In the genomic region with DNA sequence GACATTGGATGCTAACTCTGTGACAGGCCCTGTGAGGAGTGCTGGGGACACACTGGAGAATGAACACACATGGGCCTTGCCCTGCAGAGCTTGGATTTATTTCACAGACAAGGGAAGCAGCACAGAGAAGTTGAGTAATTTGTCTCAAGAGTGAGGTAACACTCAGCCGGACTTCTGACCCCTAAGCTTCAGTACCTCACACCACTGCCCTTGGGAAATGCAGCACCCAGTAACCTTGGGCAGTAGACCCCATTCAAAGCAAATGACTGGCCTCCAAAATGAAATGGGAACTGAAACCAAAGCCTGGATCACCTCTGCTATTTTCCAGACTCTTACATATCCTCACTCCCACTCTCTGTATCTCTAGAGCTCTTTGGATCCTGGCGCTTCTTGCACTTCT, we compare ENCODE assay signal across 1 cellular context.
TF ChIP-seq lines count a peak whose summit lies in the region.

No MANE protein-coding gene starts in this region.

TF ChIP-seq in HepG2, 621 proteins besides CTCF, POLR2A, EP300 and RAD21 (continued from another document and continues in another):
- TF ChIP-seq ARID4A (CRISPR knock-in tag; IDR thresholded peaks at IDR 0.05; ENCODE audit: borderline replicate concordance) (peak; percentile 58; the same call in 1 of the 2 replicates), GTF2F1 (IDR thresholded peaks at IDR 0.05; ENCODE audit: low read length) (no peak), EED (CRISPR knock-in tag; IDR thresholded peaks at IDR 0.05) (no peak), SNAPC5 (CRISPR knock-in tag; IDR thresholded peaks at IDR 0.05; ENCODE audit: borderline replicate concordance) (no peak), YEATS2 (CRISPR knock-in tag; IDR thresholded peaks at IDR 0.05; ENCODE audit: borderline replicate concordance) (no peak), PHF8 (CRISPR knock-in tag; IDR thresholded peaks at IDR 0.05) (no peak), ZNF224 (CRISPR knock-in tag; IDR thresholded peaks at IDR 0.05) (0 out of 2 replicates have a peak, but pooled peaks have one; percentile 42), ZNF598 (CRISPR knock-in tag; IDR thresholded peaks at IDR 0.05; ENCODE audit: borderline replicate concordance) (no peak), THAP7 (CRISPR knock-in tag; IDR thresholded peaks at IDR 0.05) (no peak), FOXA3 (CRISPR knock-in tag; IDR thresholded peaks at IDR 0.05) (no peak), ZNF879 (CRISPR knock-in tag; IDR thresholded peaks at IDR 0.05) (no peak), KDM6A (CRISPR knock-in tag; IDR thresholded peaks at IDR 0.05; ENCODE audit: low read depth) (0 out of 2 replicates have a peak, but pooled peaks have one; percentile 30), ZFY (CRISPR knock-in tag; IDR thresholded peaks at IDR 0.05) (peak; percentile 29; the same call in 1 of the 2 replicates), ZNF546 (CRISPR knock-in tag; conservative IDR thresholded peaks at IDR 0.05) (no peak), SAP130 (CRISPR knock-in tag; IDR thresholded peaks at IDR 0.05; ENCODE audit: low read depth) (peak; percentile 24; the same call in 1 of the 2 replicates), KLF13 (CRISPR knock-in tag; IDR thresholded peaks at IDR 0.05) (no peak), TAF15 (IDR thresholded peaks at IDR 0.05; ENCODE audit: low read depth, low read length, poor library complexity, severe bottlenecking) (no peak), FOSL1 (CRISPR knock-in tag; IDR thresholded peaks at IDR 0.05; ENCODE audit: borderline replicate concordance) (no peak), MEIS2 (CRISPR knock-in tag; IDR thresholded peaks at IDR 0.05) (no peak), ZNF781 (CRISPR knock-in tag; IDR thresholded peaks at IDR 0.05; ENCODE audit: borderline replicate concordance, not compliant biosample characterization) (no peak), KLF15 (CRISPR knock-in tag; IDR thresholded peaks at IDR 0.05; ENCODE audit: borderline replicate concordance) (no peak), ZNF446 (CRISPR knock-in tag; IDR thresholded peaks at IDR 0.05) (no peak), TBX3 (IDR thresholded peaks at IDR 0.05; ENCODE audit: borderline replicate concordance) (no peak), NKX3-1 (CRISPR knock-in tag; IDR thresholded peaks at IDR 0.05) (no peak), MAFG (CRISPR knock-in tag; IDR thresholded peaks at IDR 0.05) (no peak), ZNF777 (CRISPR knock-in tag; IDR thresholded peaks at IDR 0.05) (no peak), ZNF20 (CRISPR knock-in tag; IDR thresholded peaks at IDR 0.05) (no peak), JARID2 (CRISPR knock-in tag; IDR thresholded peaks at IDR 0.05; ENCODE audit: insufficient replicate concordance) (no peak), TMF1 (CRISPR knock-in tag; IDR thresholded peaks at IDR 0.05; ENCODE audit: low read depth) (no peak), ZNF121 (CRISPR knock-in tag; IDR thresholded peaks at IDR 0.05) (no peak), ZNF614 (CRISPR knock-in tag; IDR thresholded peaks at IDR 0.05; ENCODE audit: borderline replicate concordance) (no peak), ZNF784 (CRISPR knock-in tag; IDR thresholded peaks at IDR 0.05; ENCODE audit: borderline replicate concordance) (no peak), HNF1B (CRISPR knock-in tag; IDR thresholded peaks at IDR 0.05) (peak; percentile 48; the same call in 1 of the 2 replicates), THYN1 (CRISPR knock-in tag; IDR thresholded peaks at IDR 0.05; ENCODE audit: borderline replicate concordance, low read depth) (no peak), REPIN1 (CRISPR knock-in tag; IDR thresholded peaks at IDR 0.05; ENCODE audit: borderline replicate concordance, low read depth) (0 out of 2 replicates have a peak, but pooled peaks have one; percentile 73), ZSCAN30 (CRISPR knock-in tag; IDR thresholded peaks at IDR 0.05) (no peak), STAT5B (CRISPR knock-in tag; IDR thresholded peaks at IDR 0.05) (no peak), ZEB1 (IDR thresholded peaks at IDR 0.05; ENCODE audit: insufficient replicate concordance, low read depth) (peak; percentile 28), MATR3 (CRISPR knock-in tag; IDR thresholded peaks at IDR 0.05) (no peak), CBX2 (IDR thresholded peaks at IDR 0.05; ENCODE audit: low read depth, low read length) (no peak), CBX2 (CRISPR knock-in tag; IDR thresholded peaks at IDR 0.05; ENCODE audit: low read depth) (no peak), HHEX (CRISPR knock-in tag; IDR thresholded peaks at IDR 0.05) (no peak), MED13 (CRISPR knock-in tag; IDR thresholded peaks at IDR 0.05) (no peak), RELA (CRISPR knock-in tag; IDR thresholded peaks at IDR 0.05) (no peak), TBL1XR1 (IDR thresholded peaks at IDR 0.05; ENCODE audit: borderline replicate concordance, low read length, partially characterized antibody) (no peak), ZFX (CRISPR knock-in tag; IDR thresholded peaks at IDR 0.05; ENCODE audit: low read depth) (peak; percentile 37; the same call in 1 of the 2 replicates), ZFP36L2 (CRISPR knock-in tag; IDR thresholded peaks at IDR 0.05) (no peak), IKZF4 (CRISPR knock-in tag; IDR thresholded peaks at IDR 0.05; ENCODE audit: borderline replicate concordance, low read depth, not compliant biosample characterization) (no peak), ZNF616 (CRISPR knock-in tag; IDR thresholded peaks at IDR 0.05; ENCODE audit: low read depth) (no peak), ONECUT2 (CRISPR knock-in tag; IDR thresholded peaks at IDR 0.05) (no peak), FOXO4 (CRISPR knock-in tag; conservative IDR thresholded peaks at IDR 0.05) (no peak), MED1 (CRISPR knock-in tag; IDR thresholded peaks at IDR 0.05) (peak; percentile 51; the same call in 1 of the 2 replicates), SAFB2 (CRISPR knock-in tag; IDR thresholded peaks at IDR 0.05; ENCODE audit: borderline replicate concordance, low read depth) (no peak), ZNF350 (CRISPR knock-in tag; IDR thresholded peaks at IDR 0.05; ENCODE audit: borderline replicate concordance, low read depth) (no peak), HOXA7 (CRISPR knock-in tag; IDR thresholded peaks at IDR 0.05) (no peak)
- TF ChIP-seq, protein P1, sequence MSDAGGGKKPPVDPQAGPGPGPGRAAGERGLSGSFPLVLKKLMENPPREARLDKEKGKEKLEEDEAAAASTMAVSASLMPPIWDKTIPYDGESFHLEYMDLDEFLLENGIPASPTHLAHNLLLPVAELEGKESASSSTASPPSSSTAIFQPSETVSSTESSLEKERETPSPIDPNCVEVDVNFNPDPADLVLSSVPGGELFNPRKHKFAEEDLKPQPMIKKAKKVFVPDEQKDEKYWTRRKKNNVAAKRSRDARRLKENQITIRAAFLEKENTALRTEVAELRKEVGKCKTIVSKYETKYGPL (CRISPR knock-in tag; IDR thresholded peaks at IDR 0.05) = no peak
- TF ChIP-seq, protein P2, sequence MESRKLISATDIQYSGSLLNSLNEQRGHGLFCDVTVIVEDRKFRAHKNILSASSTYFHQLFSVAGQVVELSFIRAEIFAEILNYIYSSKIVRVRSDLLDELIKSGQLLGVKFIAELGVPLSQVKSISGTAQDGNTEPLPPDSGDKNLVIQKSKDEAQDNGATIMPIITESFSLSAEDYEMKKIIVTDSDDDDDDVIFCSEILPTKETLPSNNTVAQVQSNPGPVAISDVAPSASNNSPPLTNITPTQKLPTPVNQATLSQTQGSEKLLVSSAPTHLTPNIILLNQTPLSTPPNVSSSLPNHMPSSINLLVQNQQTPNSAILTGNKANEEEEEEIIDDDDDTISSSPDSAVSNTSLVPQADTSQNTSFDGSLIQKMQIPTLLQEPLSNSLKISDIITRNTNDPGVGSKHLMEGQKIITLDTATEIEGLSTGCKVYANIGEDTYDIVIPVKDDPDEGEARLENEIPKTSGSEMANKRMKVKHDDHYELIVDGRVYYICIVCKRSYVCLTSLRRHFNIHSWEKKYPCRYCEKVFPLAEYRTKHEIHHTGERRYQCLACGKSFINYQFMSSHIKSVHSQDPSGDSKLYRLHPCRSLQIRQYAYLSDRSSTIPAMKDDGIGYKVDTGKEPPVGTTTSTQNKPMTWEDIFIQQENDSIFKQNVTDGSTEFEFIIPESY (CRISPR knock-in tag; IDR thresholded peaks at IDR 0.05) = no peak
- TF ChIP-seq, protein P3, sequence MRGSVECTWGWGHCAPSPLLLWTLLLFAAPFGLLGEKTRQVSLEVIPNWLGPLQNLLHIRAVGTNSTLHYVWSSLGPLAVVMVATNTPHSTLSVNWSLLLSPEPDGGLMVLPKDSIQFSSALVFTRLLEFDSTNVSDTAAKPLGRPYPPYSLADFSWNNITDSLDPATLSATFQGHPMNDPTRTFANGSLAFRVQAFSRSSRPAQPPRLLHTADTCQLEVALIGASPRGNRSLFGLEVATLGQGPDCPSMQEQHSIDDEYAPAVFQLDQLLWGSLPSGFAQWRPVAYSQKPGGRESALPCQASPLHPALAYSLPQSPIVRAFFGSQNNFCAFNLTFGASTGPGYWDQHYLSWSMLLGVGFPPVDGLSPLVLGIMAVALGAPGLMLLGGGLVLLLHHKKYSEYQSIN (CRISPR knock-in tag; IDR thresholded peaks at IDR 0.05; ENCODE audit: borderline replicate concordance) = no peak
- TF ChIP-seq, protein P4, sequence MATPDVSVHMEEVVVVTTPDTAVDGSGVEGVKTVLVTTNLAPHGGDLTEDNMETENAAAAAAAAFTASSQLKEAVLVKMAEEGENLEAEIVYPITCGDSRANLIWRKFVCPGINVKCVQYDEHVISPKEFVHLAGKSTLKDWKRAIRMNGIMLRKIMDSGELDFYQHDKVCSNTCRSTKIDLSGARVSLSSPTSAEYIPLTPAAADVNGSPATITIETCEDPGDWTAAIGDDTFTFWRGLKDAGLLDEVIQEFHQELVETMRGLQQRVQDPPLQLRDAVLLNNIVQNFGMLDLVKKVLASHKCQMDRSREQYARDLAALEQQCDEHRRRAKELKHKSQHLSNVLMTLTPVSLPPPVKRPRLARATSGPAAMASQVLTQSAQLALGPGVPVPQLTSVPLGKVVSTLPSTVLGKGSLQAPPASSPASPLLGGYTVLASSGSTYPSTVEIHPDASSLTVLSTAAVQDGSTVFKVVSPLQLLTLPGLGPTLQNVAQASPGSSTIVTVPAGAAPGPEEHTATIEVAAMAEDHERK (CRISPR knock-in tag; IDR thresholded peaks at IDR 0.05; ENCODE audit: low read depth) = no peak
